In genomic region chr9:133488686-133489252, GRCh38 we compare ENCODE assay signal across 32 cellular contexts. TPM values are rescaled to one million over a fixed set of nuclear protein-coding genes. Genes with fewer than 3 reads are reported as not detected.
"Had no signal": no experiment of that assay in that cellular context is flagged by ENCODE, and none has a peak within 500 bp of the region (broad histone marks: within the 10 kb centered on the region; RNA-seq: fewer than 3 reads in every experiment).

No MANE protein-coding gene starts in this region.

- H3K4me3 Mint-ChIP-seq: activated CD8-positive, alpha-beta memory T cell treated with anti-CD3 and anti-CD28 coated beads, Interleukin-2, amount 10 ng/mL, durations not matched to agents 7 days and 5 days; activated CD8-positive, alpha-beta T cell treated with anti-CD3 and anti-CD28 coated beads, Interleukin-2, amount 10 ng/mL, durations not matched to agents 7 days and 5 days; activated naive CD4-positive, alpha-beta T cell treated with anti-CD3 and anti-CD28 coated beads, Interleukin-2, amount 50 U/mL, for 24 hours; activated naive CD8-positive, alpha-beta T cell treated with anti-CD3 and anti-CD28 coated beads, Interleukin-2, amount 50 U/mL, for 24 hours; central memory CD8-positive, alpha-beta T cell; T-helper 1 cell treated with Interleukin-12 subunit alpha and Interleukin-12 subunit beta and Interleukin-4 antibody, amounts not matched to agents 30 μg/mL and 1 μg/mL, for 36 hours had no signal

- H3K4me1 Mint-ChIP-seq: central memory CD8-positive, alpha-beta T cell had no signal

- H3K27me3 Mint-ChIP-seq: activated naive CD4-positive, alpha-beta T cell treated with anti-CD3 and anti-CD28 coated beads, Interleukin-2, amount 50 U/mL, for 24 hours; activated naive CD8-positive, alpha-beta T cell treated with anti-CD3 and anti-CD28 coated beads, Interleukin-2, amount 50 U/mL, for 24 hours; naive thymus-derived CD4-positive, alpha-beta T cell had no signal

- DNase-seq: activated CD4-positive, alpha-beta T cell treated with anti-CD3 and anti-CD28 coated beads for 1 hour; activated CD8-positive, alpha-beta memory T cell treated with anti-CD3 and anti-CD28 coated beads, Interleukin-2, amount 10 ng/mL, durations not matched to agents 7 days and 5 days; activated CD8-positive, alpha-beta T cell treated with anti-CD3 and anti-CD28 coated beads, Interleukin-2, amount 10 ng/mL, durations not matched to agents 7 days and 5 days; activated naive CD8-positive, alpha-beta T cell treated with anti-CD3 and anti-CD28 coated beads, Interleukin-2, amount 50 U/mL, for 24 hours; activated T-cell treated with anti-CD3 and anti-CD28 coated beads, Interleukin-2, amount 50 U/mL, for 48 hours; amygdala; dermis blood vessel endothelial cell; effector CD4-positive, alpha-beta T cell; foreskin keratinocyte; heart right ventricle; kidney glomerular epithelial cell; mammary epithelial cell; midbrain; naive thymus-derived CD4-positive, alpha-beta T cell; retina; stimulated activated CD4-positive, alpha-beta T cell treated with anti-CD3 and anti-CD28 coated beads, Interleukin-15, amount 100 ng/mL, for 24 hours; stimulated activated naive CD8-positive, alpha-beta T cell treated with anti-CD3 and anti-CD28 coated beads, Interleukin-15, Interleukin-2, amounts not matched to agents 100 U/mL and 50 U/mL, for 24 hours; SW 1271; testis; transverse colon; uterus had no signal

- H3K27me3 ChIP-seq: ovary, testis, uterus had no signal

- ATAC-seq: activated CD8-positive, alpha-beta memory T cell treated with anti-CD3 and anti-CD28 coated beads, Interleukin-2, amount 10 ng/mL, durations not matched to agents 7 days and 5 days; activated CD8-positive, alpha-beta T cell treated with anti-CD3 and anti-CD28 coated beads, Interleukin-2, amount 10 ng/mL, durations not matched to agents 7 days and 5 days; activated naive CD8-positive, alpha-beta T cell treated with anti-CD3 and anti-CD28 coated beads, Interleukin-2, amount 50 U/mL, for 24 hours; foreskin keratinocyte; left lobe of liver; naive thymus-derived CD4-positive, alpha-beta T cell; stimulated activated naive CD8-positive, alpha-beta T cell treated with anti-CD3 and anti-CD28 coated beads, Interleukin-15, Interleukin-2, amounts not matched to agents 100 U/mL and 50 U/mL, for 24 hours had no signal

- H3K27ac ChIP-seq: breast epithelium, foreskin keratinocyte, neutrophil, ovary, prostate gland, testis, transverse colon, uterus had no signal

- H3K36me3 ChIP-seq: breast epithelium, esophagus muscularis mucosa, heart right ventricle, neutrophil, ovary, prostate gland, transverse colon, uterus had no signal

- H3K9me3 ChIP-seq: breast epithelium, esophagus muscularis mucosa, heart right ventricle, neutrophil, ovary, prostate gland, testis, transverse colon, uterus had no signal

- H3K9me3 Mint-ChIP-seq: activated naive CD4-positive, alpha-beta T cell treated with anti-CD3 and anti-CD28 coated beads, Interleukin-2, amount 50 U/mL, for 24 hours; activated naive CD8-positive, alpha-beta T cell treated with anti-CD3 and anti-CD28 coated beads, Interleukin-2, amount 50 U/mL, for 24 hours; activated T-helper 2 cell treated with anti-CD3 and anti-CD28 coated beads, Interferon-gamma antibody, Interleukin-2, Interleukin-4, amounts not matched to agents 10 μg/mL and 5 μg/mL and 100 μg/mL, durations not matched to agents 14 hours and 24 hours and 36 hours; central memory CD8-positive, alpha-beta T cell; naive thymus-derived CD4-positive, alpha-beta T cell; T-helper 1 cell treated with Interleukin-12 subunit alpha and Interleukin-12 subunit beta and Interleukin-4 antibody, amounts not matched to agents 30 μg/mL and 1 μg/mL, for 36 hours had no signal

- H3K27ac Mint-ChIP-seq: activated CD8-positive, alpha-beta memory T cell treated with anti-CD3 and anti-CD28 coated beads, Interleukin-2, amount 10 ng/mL, durations not matched to agents 7 days and 5 days; activated naive CD8-positive, alpha-beta T cell treated with anti-CD3 and anti-CD28 coated beads, Interleukin-2, amount 50 U/mL, for 24 hours; activated T-helper 2 cell treated with anti-CD3 and anti-CD28 coated beads, Interferon-gamma antibody, Interleukin-2, Interleukin-4, amounts not matched to agents 10 μg/mL and 5 μg/mL and 100 μg/mL, durations not matched to agents 14 hours and 24 hours and 36 hours; T-helper 1 cell treated with Interleukin-12 subunit alpha and Interleukin-12 subunit beta and Interleukin-4 antibody, amounts not matched to agents 30 μg/mL and 1 μg/mL, for 36 hours had no signal

- H3K36me3 Mint-ChIP-seq: activated CD8-positive, alpha-beta memory T cell treated with anti-CD3 and anti-CD28 coated beads, Interleukin-2, amount 10 ng/mL, durations not matched to agents 7 days and 5 days; activated naive CD4-positive, alpha-beta T cell treated with anti-CD3 and anti-CD28 coated beads, Interleukin-2, amount 50 U/mL, for 24 hours; naive thymus-derived CD4-positive, alpha-beta T cell had no signal

- H3K4me1 ChIP-seq: breast epithelium, foreskin keratinocyte, uterus had no signal

- H3K4me3 ChIP-seq: breast epithelium, esophagus muscularis mucosa, heart right ventricle, ovary, prostate gland, testis, transverse colon, uterus had no signal

RNA-seq across cellular contexts. Expression of gene MYMK, which starts 36.0 kb away (rescaled TPM):
- total RNA-seq: activated CD8-positive, alpha-beta memory T cell treated with anti-CD3 and anti-CD28 coated beads, Interleukin-2, amount 10 ng/mL, durations not matched to agents 7 days and 5 days; activated CD8-positive, alpha-beta T cell treated with anti-CD3 and anti-CD28 coated beads, Interleukin-2, amount 10 ng/mL, durations not matched to agents 7 days and 5 days; activated T-helper 2 cell treated with anti-CD3 and anti-CD28 coated beads, Interferon-gamma antibody, Interleukin-2, Interleukin-4, amounts not matched to agents 10 μg/mL and 5 μg/mL and 100 μg/mL, durations not matched to agents 14 hours and 24 hours and 36 hours; breast epithelium; dermis blood vessel endothelial cell; esophagus muscularis mucosa; foreskin keratinocyte; glomerular endothelial cell; heart right ventricle; left lobe of liver; mammary epithelial cell; naive thymus-derived CD4-positive, alpha-beta T cell; ovary; prostate gland; testis; transverse colon; uterus had no signal
- polyA plus RNA-seq: foreskin keratinocyte; heart right ventricle; mammary epithelial cell; naive thymus-derived CD4-positive, alpha-beta T cell; ovary had no signal

RNA-seq across cellular contexts. Expression of gene ADAMTSL2, which starts 45.7 kb away (rescaled TPM):
- total RNA-seq: activated CD8-positive, alpha-beta memory T cell treated with anti-CD3 and anti-CD28 coated beads, Interleukin-2, amount 10 ng/mL, durations not matched to agents 7 days and 5 days; activated CD8-positive, alpha-beta T cell treated with anti-CD3 and anti-CD28 coated beads, Interleukin-2, amount 10 ng/mL, durations not matched to agents 7 days and 5 days; activated T-helper 2 cell treated with anti-CD3 and anti-CD28 coated beads, Interferon-gamma antibody, Interleukin-2, Interleukin-4, amounts not matched to agents 10 μg/mL and 5 μg/mL and 100 μg/mL, durations not matched to agents 14 hours and 24 hours and 36 hours; foreskin keratinocyte; glomerular endothelial cell had no signal
- polyA plus RNA-seq: foreskin keratinocyte, mammary epithelial cell had no signal
